In the genomic region with DNA sequence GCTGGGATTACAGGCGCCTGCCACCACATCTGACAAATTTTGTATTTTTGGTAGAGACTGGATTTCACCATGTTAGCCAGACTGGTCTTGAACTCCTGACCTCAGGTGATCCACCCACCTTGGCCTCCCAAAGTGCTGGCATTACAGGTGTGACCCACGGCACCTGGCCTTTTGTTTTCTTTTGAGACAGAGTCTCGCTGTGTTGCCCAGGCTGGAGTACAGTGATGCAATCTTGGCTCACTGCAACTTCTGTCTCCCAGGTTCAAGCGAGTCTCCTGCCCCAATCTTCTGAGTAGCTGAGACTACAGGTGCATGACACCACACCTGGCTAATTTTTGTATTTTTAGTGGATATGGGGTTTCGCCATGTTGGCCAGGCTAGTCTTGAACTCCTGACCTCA, we compare ENCODE assay signal across 1 cellular context. TPM values are rescaled to one million over a fixed set of nuclear protein-coding genes. Genes with fewer than 3 reads are reported as not detected.
"Had no signal": no experiment of that assay in that cellular context is flagged by ENCODE, and none has a peak within 500 bp of the region (broad histone marks: within the 10 kb centered on the region; RNA-seq: fewer than 3 reads in every experiment).

No MANE protein-coding gene starts in this region.

RNA-seq across cellular contexts. Expression of a gene that starts 54.3 kb away (rescaled TPM):
- total RNA-seq: ascending aorta had no signal
